8 cellular contexts compared by ENCODE assay signal in genomic region chr5:159133041-159133741, GRCh38. TPM values are rescaled to one million over a fixed set of nuclear protein-coding genes. Genes with fewer than 3 reads are reported as not detected.
A peak's percentile ranks its signal among the peaks of the same experiment; 100 is the strongest.
DNase-seq lines count a peak whose midpoint lies in the region; ATAC-seq and TF ChIP-seq lines count a peak whose summit lies in the region.

No MANE protein-coding gene starts in this region.

- peak overlapping the region; percentile 14; the same call in 1 of the 2 replicates for H2AFZ ChIP-seq in OCI-LY3 (ENCODE audit: low read depth, low read length)

- peaks cover 14% of the 10 kb centered on the region for H3K4me1 ChIP-seq in OCI-LY3 (ENCODE audit: low read length)

- peak overlapping the region; percentile 38 for H3K9ac ChIP-seq in OCI-LY3 (ENCODE audit: low read length)

- H3K27ac ChIP-seq in OCI-LY3 (ENCODE audit: low read length) (no peak overlapping the region), substantia nigra (ENCODE audit: low read depth, low read length, poor library complexity, severe bottlenecking) (no peak overlapping the region)

- POLR2A ChIA-PET in activated CD4-positive, alpha-beta T cell treated with anti-CD3 and anti-CD28 coated beads for 36 hours (lab: Charles Lee), result no interaction called here

- no peaks in the 10 kb centered on the region for H3K9me3 Mint-ChIP-seq in activated naive CD4-positive, alpha-beta T cell treated with anti-CD3 and anti-CD28 coated beads, Interleukin-2, amount 50 U/mL, for 72 hours
- no peaks in the 10 kb centered on the region for H3K9me3 Mint-ChIP-seq in activated CD4-positive, alpha-beta T cell treated with anti-CD3 and anti-CD28 coated beads for 36 hours (ENCODE audit: low read depth)

- no peaks in the 10 kb centered on the region for H3K36me3 ChIP-seq in OCI-LY3 (replicated peaks; ENCODE audit: low read depth, low read length)

- TF ChIP-seq CTCF in OCI-LY3 (IDR thresholded peaks at IDR 0.05; ENCODE audit: low read depth, low read length), result peak; percentile 65

- DNase-seq in activated naive CD4-positive, alpha-beta T cell treated with anti-CD3 and anti-CD28 coated beads, Interleukin-2, amount 50 U/mL, for 72 hours (ENCODE audit: low spot score in 2 of 2), result no peak
- no peak for DNase-seq in activated naive CD4-positive, alpha-beta T cell (lab: John Stamatoyannopoulos, UW)
- peak; percentile 22 to 45 for DNase-seq in dermis microvascular lymphatic vessel endothelial cell (ENCODE audit: low read depth in 2 of 2)
- peak; percentile 37 for DNase-seq in medulla oblongata (ENCODE audit: extremely low spot score)
- DNase-seq in substantia nigra (lab: John Stamatoyannopoulos, UW), result no peak
- no peak for DNase-seq in activated CD4-positive, alpha-beta T cell treated with anti-CD3 and anti-CD28 coated beads for 36 hours

- no peaks in the 10 kb centered on the region; the same call in 1 of the 2 replicates for H3K27me3 ChIP-seq in OCI-LY3 (ENCODE audit: low read depth, low read length)

- no peaks in the 10 kb centered on the region for H3K4me1 Mint-ChIP-seq in activated CD4-positive, alpha-beta T cell treated with anti-CD3 and anti-CD28 coated beads for 36 hours

- H3K9me3 ChIP-seq in OCI-LY3 (ENCODE audit: insufficient read depth, low read length), result no peaks in the 10 kb centered on the region

- H4K20me1 ChIP-seq in OCI-LY3 (ENCODE audit: insufficient read depth, low read length), result no peaks in the 10 kb centered on the region

- no peak overlapping the region for H3K27ac Mint-ChIP-seq in activated naive CD4-positive, alpha-beta T cell treated with anti-CD3 and anti-CD28 coated beads, Interleukin-2, amount 50 U/mL, for 72 hours
- no peak overlapping the region for H3K27ac Mint-ChIP-seq in activated CD4-positive, alpha-beta T cell treated with anti-CD3 and anti-CD28 coated beads for 36 hours

- peak overlapping the region; percentile 69 for H3K4me3 ChIP-seq in OCI-LY3 (ENCODE audit: low read length)

- H3K27me3 Mint-ChIP-seq in activated CD4-positive, alpha-beta T cell treated with anti-CD3 and anti-CD28 coated beads for 36 hours, result peaks cover 3% of the 10 kb centered on the region

- intact Hi-C loops in activated CD4-positive, alpha-beta T cell treated with anti-CD3 and anti-CD28 coated beads for 36 hours (cut with DNase I, micrococcal nuclease), result loop anchor here (1.0 to 2.0 kb wide), 4 partner anchors 26 to 1058 kb away; no protein-coding TSS in a partner anchor

- peak overlapping the region; percentile 85 for H3K4me2 ChIP-seq in OCI-LY3 (ENCODE audit: low read length)

- H3K36me3 Mint-ChIP-seq in activated naive CD4-positive, alpha-beta T cell treated with anti-CD3 and anti-CD28 coated beads, Interleukin-2, amount 50 U/mL, for 72 hours, result no peaks in the 10 kb centered on the region
- no peaks in the 10 kb centered on the region for H3K36me3 Mint-ChIP-seq in activated CD4-positive, alpha-beta T cell treated with anti-CD3 and anti-CD28 coated beads for 36 hours (ENCODE audit: low read depth)

- H3K79me2 ChIP-seq in OCI-LY3 (ENCODE audit: low read length), result no peaks in the 10 kb centered on the region

- ATAC-seq in activated naive CD4-positive, alpha-beta T cell treated with anti-CD3 and anti-CD28 coated beads, Interleukin-2, amount 50 U/mL, for 72 hours, result peak; percentile 13 to 43
- peak; percentile 71 for ATAC-seq in HG03442 (IDR thresholded peaks at IDR 0.05; ENCODE audit: unreplicated experiment)
- no peak for ATAC-seq in activated CD4-positive, alpha-beta T cell treated with anti-CD3 and anti-CD28 coated beads for 36 hours

- H3K4me3 Mint-ChIP-seq in activated CD4-positive, alpha-beta T cell treated with anti-CD3 and anti-CD28 coated beads for 36 hours, result no peak overlapping the region

- CTCF ChIA-PET in activated CD4-positive, alpha-beta T cell treated with anti-CD3 and anti-CD28 coated beads for 36 hours (lab: Charles Lee), result interaction anchor here (0.6 to 2.4 kb wide), 32 partner anchors 9 to 1366 kb away, joined by 3 to 23 read pairs (median 6); no protein-coding TSS in a partner anchor

RNA-seq across cellular contexts. Expression of gene EBF1, which starts 33.5 kb away (rescaled TPM):
- total RNA-seq in activated naive CD4-positive, alpha-beta T cell treated with anti-CD3 and anti-CD28 coated beads, Interleukin-2, amount 50 U/mL, for 72 hours, result under 1 TPM; 0.41 to 0.52 TPM
- total RNA-seq in dermis microvascular lymphatic vessel endothelial cell, result 1.5 and 2.1 TPM in 2 replicates
- total RNA-seq in activated CD4-positive, alpha-beta T cell treated with anti-CD3 and anti-CD28 coated beads for 36 hours, result under 1 TPM in 1 of 2 experiments, not detected in 1; 0.12 TPM

Comparison
In these comparisons a context has a peak if more than half of its experiments do, and no peak if none do; other contexts are left out.
1. DNase-seq: peak in dermis microvascular lymphatic vessel endothelial cell (2 of 2) and medulla oblongata (single experiment); none in activated naive CD4-positive, alpha-beta T cell treated with anti-CD3 and anti-CD28 coated beads, Interleukin-2, amount 50 U/mL, for 72 hours (0 of 2), activated naive CD4-positive, alpha-beta T cell (0 of 4), substantia nigra (0 of 49) and activated CD4-positive, alpha-beta T cell treated with anti-CD3 and anti-CD28 coated beads for 36 hours (single experiment).